8 cellular contexts compared by ENCODE assay signal in the genomic region with DNA sequence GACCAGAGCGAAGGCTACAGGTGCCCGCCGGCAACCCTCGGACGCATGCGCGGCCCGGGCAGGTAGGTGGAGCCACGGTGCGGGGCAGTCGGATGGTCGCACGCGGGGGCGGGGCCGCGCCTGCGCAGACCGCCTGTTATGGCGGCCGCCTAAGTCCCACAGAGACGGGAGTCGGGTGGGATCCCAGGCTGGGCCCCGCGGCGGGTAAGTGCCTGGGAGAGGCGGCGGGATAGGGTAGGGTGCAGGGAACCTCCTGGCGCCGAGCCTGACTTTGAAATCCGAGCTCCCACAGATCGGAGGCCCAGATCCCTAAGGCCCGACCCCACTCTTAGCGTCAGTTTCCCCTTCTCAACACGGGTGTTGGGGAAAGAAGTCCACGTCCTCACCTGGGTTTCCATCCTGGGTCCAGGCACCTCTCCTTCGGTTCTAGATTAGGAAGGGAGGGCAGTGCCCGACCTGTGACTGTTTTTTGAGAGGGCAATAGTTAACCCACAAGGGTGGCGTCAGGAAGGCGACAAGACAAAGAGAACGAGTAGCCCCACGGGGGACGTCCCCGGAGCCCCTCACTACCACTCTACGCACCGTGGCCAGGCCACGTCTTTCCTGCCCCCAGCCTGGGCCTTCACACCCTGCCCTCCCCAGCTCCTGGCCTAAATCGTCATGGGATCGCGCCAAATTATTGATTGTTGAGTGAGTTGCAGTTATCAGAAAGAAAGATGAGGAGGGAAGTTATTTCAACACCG. TPM values are rescaled to one million over a fixed set of nuclear protein-coding genes. Genes with fewer than 3 reads are reported as not detected.
DNase-seq lines count a peak whose midpoint lies in the region; ATAC-seq, FAIRE-seq and TF ChIP-seq lines count a peak whose summit lies in the region.

A gene with protein sequence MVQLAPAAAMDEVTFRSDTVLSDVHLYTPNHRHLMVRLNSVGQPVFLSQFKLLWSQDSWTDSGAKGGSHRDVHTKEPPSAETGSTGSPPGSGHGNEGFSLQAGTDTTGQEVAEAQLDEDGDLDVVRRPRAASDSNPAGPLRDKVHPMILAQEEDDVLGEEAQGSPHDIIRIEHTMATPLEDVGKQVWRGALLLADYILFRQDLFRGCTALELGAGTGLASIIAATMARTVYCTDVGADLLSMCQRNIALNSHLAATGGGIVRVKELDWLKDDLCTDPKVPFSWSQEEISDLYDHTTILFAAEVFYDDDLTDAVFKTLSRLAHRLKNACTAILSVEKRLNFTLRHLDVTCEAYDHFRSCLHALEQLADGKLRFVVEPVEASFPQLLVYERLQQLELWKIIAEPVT (plus strand): TSS at position 127 of the 743 bp plus-strand sequence. CDS start 3,968 bp downstream, outside the sequence.

- intact Hi-C loops in mammary epithelial cell (cut with micrococcal nuclease) = loop anchor here (2.0 kb wide), 2 partner anchors 33 to 49 kb away; no protein-coding TSS in a partner anchor

- TF ChIP-seq CTCF in AG04449 (IDR thresholded peaks at IDR 0.05; ENCODE audit: insufficient read depth, low read length, missing control alignments) (no peak), WTC11 (IDR thresholded peaks at IDR 0.05) (no peak), mammary epithelial cell (conservative IDR thresholded peaks at IDR 0.05 in 1 of 2, IDR thresholded peaks at IDR 0.05 in 1 of 2; ENCODE audit: extremely low read depth in 1 of 2, insufficient read depth in 1 of 2, low read depth in 1 of 2, low read length in 2 of 2) (no peak)

- H3K4me1 Mint-ChIP-seq in WTC11 = peaks cover 9% of the 10 kb centered on the region; the same call in 1 of the 2 replicates

- H3K27me3 ChIP-seq in mammary epithelial cell (ENCODE audit: insufficient read depth, low read length) (no peaks in the 10 kb centered on the region), small intestine (ENCODE audit: control insufficient read depth in 2 of 2, insufficient read depth in 2 of 2, low read length in 2 of 2) (no peaks in the 10 kb centered on the region)

- H3K36me3 ChIP-seq in mammary epithelial cell (ENCODE audit: insufficient read depth, low read length) = no peaks in the 10 kb centered on the region
- peaks cover 0 to 7% of the 10 kb centered on the region in 2 donors for H3K36me3 ChIP-seq in small intestine (ENCODE audit: control insufficient read depth in 2 of 2, insufficient read depth in 2 of 2, low read length in 2 of 2)

- H3K27ac ChIP-seq in mammary epithelial cell (ENCODE audit: insufficient read depth, low read depth, low read length) = peak within 1 kb of the TSS; percentile 83
- peak within 1 kb of the TSS in 1 of 2 donors; percentile 83 for H3K27ac ChIP-seq in small intestine (ENCODE audit: low read depth in 1 of 2, low read length in 1 of 2)

- H3K4me2 ChIP-seq in mammary epithelial cell (ENCODE audit: insufficient read depth, low read depth, low read length) = peak within 1 kb of the TSS; percentile 82

- in situ Hi-C loops in mammary epithelial cell (cut with MboI; ENCODE audit: low sequenced_read_pairs in 2 of 2) = loop anchor here in 1 of 2 donors (5.0 kb wide), 1 partner anchor 54 kb away; no protein-coding TSS in a partner anchor

- H3K27me3 Mint-ChIP-seq in WTC11 (ENCODE audit: low read depth) = peaks cover 5% of the 10 kb centered on the region; the same call in 1 of the 2 replicates

- BruUV-seq in mammary epithelial cell (replicated peaks; lab: Mats Ljungman, UMichigan) = TSS peak; percentile 85

- peak within 1 kb of the TSS; percentile 98 for H2AFZ ChIP-seq in mammary epithelial cell (ENCODE audit: low read depth, low read length)

- ATAC-seq in GM18873 (IDR thresholded peaks at IDR 0.05; ENCODE audit: low FRiP score, unreplicated experiment) (peak; percentile 57), HG03108 (IDR thresholded peaks at IDR 0.05; ENCODE audit: unreplicated experiment) (peak; percentile 87), WTC11 (peak; percentile 94)

- H3K9me3 Mint-ChIP-seq in WTC11 = no peaks in the 10 kb centered on the region

- H3K4me3 ChIP-seq in AG04449 (ENCODE audit: low read depth, low read length) (peak within 1 kb of the TSS; percentile 99), mammary epithelial cell (replicated peaks in 1 of 3; ENCODE audit: insufficient read depth in 1 of 3, low read depth in 2 of 3, low read length in 3 of 3) (peak within 1 kb of the TSS; percentile 63 to 85 (median 79)), small intestine (ENCODE audit: low read depth in 1 of 2, low read length in 2 of 2) (peak within 1 kb of the TSS; percentile 61 to 90)

- POLR2A ChIA-PET in AG04449 (lab: Yijun Ruan, JAX) = no interaction called here
- POLR2A ChIA-PET in WTC11 (lab: Charles Lee) = interaction anchor here (0.6 to 1.2 kb wide), 3 partner anchors 13 to 121 kb away, joined by 3 to 7 read pairs (median 6); a partner anchor contains a TSS

- H3K9me3 ChIP-seq in mammary epithelial cell (replicated peaks; ENCODE audit: insufficient read depth, low read length) (no peaks in the 10 kb centered on the region), small intestine (ENCODE audit: control insufficient read depth, low read depth) (no peaks in the 10 kb centered on the region)

- peaks cover 13% of the 10 kb centered on the region for H3K36me3 Mint-ChIP-seq in WTC11

- peaks cover 45% of the 10 kb centered on the region for H3K79me2 ChIP-seq in mammary epithelial cell (ENCODE audit: insufficient read depth, low read length)

- H4K20me1 ChIP-seq in mammary epithelial cell (ENCODE audit: insufficient read depth, low read length) = no peaks in the 10 kb centered on the region

- H3K4me1 ChIP-seq in mammary epithelial cell (ENCODE audit: insufficient read depth, low read length) (peaks cover 10% of the 10 kb centered on the region), small intestine (ENCODE audit: control insufficient read depth in 2 of 2, insufficient read depth in 1 of 2, low read depth in 1 of 2, low read length in 1 of 2) (no peaks in the 10 kb centered on the region)

- DNase-seq in AG04449 (ENCODE audit: low read depth, low spot score) (peak; percentile 10), NCI-H2227 treated with DMSO at 0.1 percent for 48 hours (lab: John Stamatoyannopoulos, UW) (peak; percentile 72), WTC11 (ENCODE audit: low spot score) (peak; percentile 94), mammary epithelial cell (peak; percentile 74), iPS-NIHi11 (ENCODE audit: low spot score) (peak; percentile 100), small intestine (peak; percentile 83)

- CTCF ChIA-PET in AG04449 (lab: Yijun Ruan, JAX) = interaction anchor here (0.9 to 7.5 kb wide), 4 partner anchors 11 to 53 kb away, joined by 3 to 43 read pairs (median 4); no protein-coding TSS in a partner anchor
- CTCF ChIA-PET in WTC11 (lab: Charles Lee) = interaction anchor here (0.6 to 2.1 kb wide), 4 partner anchors 14 to 537 kb away, joined by 3 to 15 read pairs (median 3); no protein-coding TSS in a partner anchor
- CTCF ChIA-PET in mammary epithelial cell (lab: Charles Lee; ENCODE audit: low non-redundant PET) = no interaction called here

- peak within 1 kb of the TSS; percentile 94 for H3K9ac ChIP-seq in mammary epithelial cell (ENCODE audit: insufficient read depth, low read length)

- FAIRE-seq in small intestine (lab: Jason Lieb, UNC) = no peak

- H3K27ac Mint-ChIP-seq in WTC11 = peak within 1 kb of the TSS; percentile 97

- peak within 1 kb of the TSS; percentile 100 for H3K4me3 Mint-ChIP-seq in WTC11

- dilution Hi-C loops in mammary epithelial cell (cut with HindIII; ENCODE audit: low sequenced_read_pairs) = no loop called here

- WGBS in mammary epithelial cell (ENCODE audit: low coverage, missing lambda C conversion rate) = under 1% methylated on average over 18 of the region's 51 CpGs
- 0% methylated on average over 51 of the region's 51 CpGs for WGBS in small intestine, 3 donors

TF ChIP-seq in WTC11, 78 proteins besides CTCF, POLR2A, EP300 and RAD21 (continues in another document):
- TF ChIP-seq ETV6 (CRISPR knock-in tag; IDR thresholded peaks at IDR 0.05) (peak; percentile 49; the same call in 1 of the 2 replicates), CREM (CRISPR knock-in tag; IDR thresholded peaks at IDR 0.05) (peak; percentile 33; the same call in 1 of the 2 replicates), SP1 (CRISPR knock-in tag; conservative IDR thresholded peaks at IDR 0.05) (peak; percentile 78; the same call in 1 of the 2 replicates), TEAD4 (CRISPR knock-in tag; IDR thresholded peaks at IDR 0.05) (no peak), RELA (CRISPR knock-in tag; IDR thresholded peaks at IDR 0.05; ENCODE audit: borderline replicate concordance) (no peak), CREB1 (CRISPR knock-in tag; IDR thresholded peaks at IDR 0.05) (no peak), NR3C1 (CRISPR knock-in tag; conservative IDR thresholded peaks at IDR 0.05; ENCODE audit: low read depth) (no peak)
- TF ChIP-seq, protein P1, sequence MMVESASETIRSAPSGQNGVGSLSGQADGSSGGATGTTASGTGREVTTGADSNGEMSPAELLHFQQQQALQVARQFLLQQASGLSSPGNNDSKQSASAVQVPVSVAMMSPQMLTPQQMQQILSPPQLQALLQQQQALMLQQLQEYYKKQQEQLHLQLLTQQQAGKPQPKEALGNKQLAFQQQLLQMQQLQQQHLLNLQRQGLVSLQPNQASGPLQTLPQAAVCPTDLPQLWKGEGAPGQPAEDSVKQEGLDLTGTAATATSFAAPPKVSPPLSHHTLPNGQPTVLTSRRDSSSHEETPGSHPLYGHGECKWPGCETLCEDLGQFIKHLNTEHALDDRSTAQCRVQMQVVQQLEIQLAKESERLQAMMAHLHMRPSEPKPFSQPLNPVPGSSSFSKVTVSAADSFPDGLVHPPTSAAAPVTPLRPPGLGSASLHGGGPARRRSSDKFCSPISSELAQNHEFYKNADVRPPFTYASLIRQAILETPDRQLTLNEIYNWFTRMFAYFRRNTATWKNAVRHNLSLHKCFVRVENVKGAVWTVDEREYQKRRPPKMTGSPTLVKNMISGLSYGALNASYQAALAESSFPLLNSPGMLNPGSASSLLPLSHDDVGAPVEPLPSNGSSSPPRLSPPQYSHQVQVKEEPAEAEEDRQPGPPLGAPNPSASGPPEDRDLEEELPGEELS (CRISPR knock-in tag; IDR thresholded peaks at IDR 0.05) = 0 out of 2 replicates have a peak, but pooled peaks have one; percentile 51
- TF ChIP-seq, protein P2, sequence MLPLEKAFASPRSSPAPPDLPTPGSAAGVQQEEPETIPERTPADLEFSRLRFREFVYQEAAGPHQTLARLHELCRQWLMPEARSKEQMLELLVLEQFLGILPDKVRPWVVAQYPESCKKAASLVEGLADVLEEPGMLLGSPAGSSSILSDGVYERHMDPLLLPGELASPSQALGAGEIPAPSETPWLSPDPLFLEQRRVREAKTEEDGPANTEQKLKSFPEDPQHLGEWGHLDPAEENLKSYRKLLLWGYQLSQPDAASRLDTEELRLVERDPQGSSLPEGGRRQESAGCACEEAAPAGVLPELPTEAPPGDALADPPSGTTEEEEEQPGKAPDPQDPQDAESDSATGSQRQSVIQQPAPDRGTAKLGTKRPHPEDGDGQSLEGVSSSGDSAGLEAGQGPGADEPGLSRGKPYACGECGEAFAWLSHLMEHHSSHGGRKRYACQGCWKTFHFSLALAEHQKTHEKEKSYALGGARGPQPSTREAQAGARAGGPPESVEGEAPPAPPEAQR (CRISPR knock-in tag; IDR thresholded peaks at IDR 0.05) = no peak

RNA-seq across cellular contexts. Expression of the gene that starts here (rescaled TPM):
- 48.1 to 82.0 TPM (median 52.9 TPM) in 3 replicates for total RNA-seq in WTC11 (2021)
- total RNA-seq in mammary epithelial cell = 10 to 100 TPM; 35.2 to 40.9 TPM
- polyA plus RNA-seq in mammary epithelial cell = 21.2 TPM
- 19.6 TPM for polyA minus RNA-seq in mammary epithelial cell
- polyA plus RNA-seq in small intestine = 10 to 100 TPM; 14.1 to 23.3 (median 14.5) TPM

Comparison
In these comparisons a context has a peak if more than half of its experiments do, and no peak if none do; other contexts are left out.
1. DNase-seq: peak in every context shown above with its lines; median percentile 100 in iPS-NIHi11; 94 in WTC11; 83 in small intestine; 74 in mammary epithelial cell; 72 in NCI-H2227 treated with DMSO at 0.1 percent for 48 hours; 10 in AG04449.